23 cellular contexts compared by ENCODE assay signal in genomic region chr4:108971473-108971872, GRCh38.
"Had no signal": no experiment of that assay in that cellular context is flagged by ENCODE, and none has a peak within 500 bp of the region (broad histone marks: within the 10 kb centered on the region; RNA-seq: fewer than 3 reads in every experiment).

No MANE protein-coding gene starts in this region.

- H3K27ac Mint-ChIP-seq: endodermal cell; naive B cell; stimulated activated memory B cell treated with anti-CD40 and anti-IgM and Interleukin-4, amounts not matched to agents 10 μg/mL and 1 μg/mL and 100 μg/mL, for 72 hours had no signal

- H3K36me3 ChIP-seq: brain microvascular endothelial cell, colonic mucosa, neutrophil, SJSA1, spleen, thoracic aorta, upper lobe of left lung had no signal

- H3K4me1 ChIP-seq: colonic mucosa, SJSA1, spleen, upper lobe of left lung had no signal

- H3K9me3 Mint-ChIP-seq: endodermal cell had no signal

- DNase-seq: activated gamma-delta T cell; activated T-cell treated with anti-CD3 and anti-CD28 coated beads, Interleukin-2, amount 50 U/mL, for 1 hour; aorta; brain microvascular endothelial cell; colonic mucosa; endodermal cell; foreskin fibroblast; left cardiac atrium; mesenchymal stem cell; mucosa of descending colon; naive B cell; posterior cingulate gyrus; retina; spleen; stimulated activated CD4-positive, alpha-beta T cell treated with anti-CD3 and anti-CD28 coated beads, Interleukin-4, amount 100 ng/mL, for 4 hours; upper lobe of left lung had no signal

- H3K36me3 Mint-ChIP-seq: naive B cell; stimulated activated memory B cell treated with anti-CD40 and anti-IgM and Interleukin-4, amounts not matched to agents 10 μg/mL and 1 μg/mL and 100 μg/mL, for 72 hours had no signal

- ATAC-seq: left cardiac atrium; mucosa of descending colon; stimulated activated memory B cell treated with anti-CD40 and anti-IgM and Interleukin-4, amounts not matched to agents 10 μg/mL and 1 μg/mL and 100 μg/mL, for 72 hours had no signal

- H3K27me3 Mint-ChIP-seq: stimulated activated memory B cell treated with anti-CD40 and anti-IgM and Interleukin-4, amounts not matched to agents 10 μg/mL and 1 μg/mL and 100 μg/mL, for 72 hours had no signal

- H3K27me3 ChIP-seq: brain microvascular endothelial cell, colonic mucosa, hepatocyte, neutrophil, SJSA1, spleen, upper lobe of left lung had no signal

- H3K4me3 Mint-ChIP-seq: central memory CD8-positive, alpha-beta T cell; endodermal cell; naive B cell; stimulated activated memory B cell treated with anti-CD40 and anti-IgM and Interleukin-4, amounts not matched to agents 10 μg/mL and 1 μg/mL and 100 μg/mL, for 72 hours had no signal

- H3K9me3 ChIP-seq: colonic mucosa, mucosa of descending colon, neutrophil, SJSA1, spleen, thoracic aorta, upper lobe of left lung had no signal

- H3K4me3 ChIP-seq: colonic mucosa, hepatocyte, mucosa of descending colon, SJSA1, spleen, thoracic aorta, upper lobe of left lung had no signal

- H3K4me1 Mint-ChIP-seq: central memory CD8-positive, alpha-beta T cell; endodermal cell; naive B cell had no signal

- H3K27ac ChIP-seq: brain microvascular endothelial cell, colonic mucosa, epithelial cell of prostate, hepatocyte, neutrophil, SJSA1, spleen, thoracic aorta, upper lobe of left lung had no signal
